ENCODE assay signal across 8 cellular contexts in the genomic region with DNA sequence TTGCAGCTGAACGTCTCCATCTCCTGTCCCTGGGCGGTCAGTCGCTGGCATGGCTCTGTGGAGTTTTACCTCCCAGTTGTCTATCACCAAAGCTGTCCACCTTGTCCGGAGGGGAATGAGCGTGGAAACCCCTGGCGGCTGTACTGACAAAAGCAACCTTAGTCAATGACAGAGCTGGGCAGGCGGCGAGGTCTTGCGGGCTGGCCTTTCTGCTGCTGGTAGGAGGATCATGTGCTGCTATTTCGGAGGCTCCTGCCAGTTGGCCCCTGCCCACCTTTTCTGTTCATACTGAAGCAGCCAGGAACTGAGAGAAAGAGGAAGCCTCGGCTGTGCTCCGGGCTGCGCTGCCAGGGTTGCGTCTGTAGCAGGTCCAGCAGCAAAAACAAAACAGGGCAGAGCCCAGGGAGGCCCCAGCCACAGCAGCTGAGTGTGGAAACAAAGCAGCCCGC. TPM values are rescaled to one million over a fixed set of nuclear protein-coding genes. Genes with fewer than 3 reads are reported as not detected.
DNase-seq lines count a peak whose midpoint lies in the region; ATAC-seq and TF ChIP-seq lines count a peak whose summit lies in the region.

No MANE protein-coding gene starts in this region.

- no peaks in the 10 kb centered on the region for H3K27me3 ChIP-seq in trophoblast cell (ENCODE audit: insufficient read depth, low read length)

- H2AFZ ChIP-seq in trophoblast cell (ENCODE audit: insufficient read depth, low read length, poor library complexity), result no peak overlapping the region

- peaks cover 21% of the 10 kb centered on the region for H3K79me1 ChIP-seq in trophoblast cell (ENCODE audit: low read length)

- H2BK12ac ChIP-seq in trophoblast cell (ENCODE audit: low read length), result peak overlapping the region; percentile 51

- no peak for TF ChIP-seq CTCF in GM10266 (IDR thresholded peaks at IDR 0.05; ENCODE audit: control insufficient read depth, insufficient read depth, low read depth, missing control alignments)

- no peak overlapping the region for H2BK5ac ChIP-seq in trophoblast cell (ENCODE audit: low read depth, low read length, poor library complexity)

- H3K9ac ChIP-seq in trophoblast cell (ENCODE audit: low read length), result no peak overlapping the region

- H3K14ac ChIP-seq in trophoblast cell (ENCODE audit: low read length), result no peak overlapping the region

- peak overlapping the region; percentile 19 for H2BK120ac ChIP-seq in trophoblast cell (ENCODE audit: insufficient read depth, low read length, poor library complexity)

- H3K4me2 ChIP-seq in trophoblast cell (ENCODE audit: low read length), result no peak overlapping the region

- peak overlapping the region; percentile 54 for H3K18ac ChIP-seq in trophoblast cell (ENCODE audit: low read length)

- H3K4me1 ChIP-seq in trophoblast cell (ENCODE audit: control insufficient read depth in 1 of 2, insufficient read depth in 2 of 2, low read length in 2 of 2), result peaks cover 18 to 26% of the 10 kb centered on the region in 2 experiments

- H3K9me3 ChIP-seq in trophoblast cell (ENCODE audit: insufficient read depth, low read depth, low read length), result no peaks in the 10 kb centered on the region

- H4K12ac ChIP-seq in trophoblast cell (ENCODE audit: low read depth, low read length), result peak overlapping the region; percentile 12

- H3K36me3 ChIP-seq in trophoblast cell (ENCODE audit: control insufficient read depth in 1 of 2, insufficient read depth in 2 of 2, low read length in 2 of 2), result peaks cover 6 to 7% of the 10 kb centered on the region in 2 experiments

- peak overlapping the region; percentile 16 for H2AK5ac ChIP-seq in trophoblast cell (ENCODE audit: low read length)

- WGBS in trophoblast cell (ENCODE audit: extremely low coverage, insufficient coverage, insufficient read length), result no CpG with 5 or more reads among the region's 15 CpGs

- ATAC-seq in Right ventricle myocardium superior (ENCODE audit: poor library complexity), result peak; percentile 92
- ATAC-seq in GM21576 (IDR thresholded peaks at IDR 0.05; ENCODE audit: unreplicated experiment), result no peak
- ATAC-seq in GM18909 (IDR thresholded peaks at IDR 0.05; ENCODE audit: poor library complexity, unreplicated experiment), result no peak
- no peak for ATAC-seq in HG02588 (IDR thresholded peaks at IDR 0.05; ENCODE audit: unreplicated experiment)
- ATAC-seq in GM21528 (IDR thresholded peaks at IDR 0.05; ENCODE audit: low FRiP score, unreplicated experiment), result no peak

- peak overlapping the region; percentile 12 for H3K4ac ChIP-seq in trophoblast cell (ENCODE audit: low read depth, low read length)

- intact Hi-C loops in Right ventricle myocardium superior (cut with DNase I), result no loop called here

- peak overlapping the region; percentile 39 for H4K8ac ChIP-seq in trophoblast cell (ENCODE audit: low read depth, low read length)

- no peak overlapping the region for H3K23ac ChIP-seq in trophoblast cell (ENCODE audit: low read length)

- no peak overlapping the region for H3K4me3 ChIP-seq in trophoblast cell (ENCODE audit: low read depth, low read length)

- H4K91ac ChIP-seq in trophoblast cell (ENCODE audit: low read depth, low read length), result peak overlapping the region; percentile 40

- peak; percentile 30 for DNase-seq in GM10266 (ENCODE audit: extremely low spot score)
- peak; percentile 29 for DNase-seq in SKM-1 treated with dmso at 0.1 percent for 144 hours (lab: John Stamatoyannopoulos, UW; ENCODE audit: unreplicated experiment)
- peak; percentile 92 for DNase-seq in Right ventricle myocardium superior
- DNase-seq in trophoblast cell, result peak; percentile 49 to 59

- no peaks in the 10 kb centered on the region for H3K79me2 ChIP-seq in trophoblast cell (ENCODE audit: control insufficient read depth, insufficient read depth, low read length, poor library complexity)

- H3K27ac ChIP-seq in trophoblast cell (ENCODE audit: low read depth, low read length), result peak overlapping the region; percentile 16

RNA-seq across cellular contexts. Expression of gene HMGA2, which starts 57.7 kb away (rescaled TPM):
- total RNA-seq in Right ventricle myocardium superior, result not detected
- 268 and 276 TPM in 2 replicates for polyA plus RNA-seq in trophoblast cell (2013)

Comparison
In these comparisons a context has a peak if more than half of its experiments do, and no peak if none do; other contexts are left out.
1. DNase-seq: peak in every context shown above with its lines; median percentile 92 in Right ventricle myocardium superior; 54 in trophoblast cell; 30 in GM10266; 29 in SKM-1 treated with dmso at 0.1 percent for 144 hours.